14 cellular contexts compared by ENCODE assay signal in the genomic region with DNA sequence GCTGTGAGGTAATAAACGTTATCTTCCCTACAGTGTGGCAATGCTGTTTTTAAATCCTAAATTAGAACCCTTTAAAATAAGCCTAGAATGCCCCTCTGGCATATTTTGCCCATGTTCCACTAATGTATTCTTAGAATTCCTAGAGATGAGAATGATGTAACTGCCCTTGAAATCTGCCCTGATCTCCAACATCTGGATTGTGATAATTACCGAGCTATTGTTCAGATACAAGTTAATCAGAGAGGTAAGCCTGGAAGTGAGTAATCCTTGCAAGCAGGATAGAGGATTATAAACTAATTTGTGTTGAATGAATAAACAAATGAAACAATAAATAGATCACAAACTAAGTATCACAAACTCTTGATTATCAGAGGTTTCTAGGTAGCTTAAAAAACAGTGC.
"Had no signal": no experiment of that assay in that cellular context is flagged by ENCODE, and none has a peak within 500 bp of the region (broad histone marks: within the 10 kb centered on the region; RNA-seq: fewer than 3 reads in every experiment).

No MANE protein-coding gene starts in this region.

- H3K9me3 Mint-ChIP-seq: stimulated activated effector memory CD8-positive, alpha-beta T cell treated with anti-CD3 and anti-CD28 coated beads, Interleukin-12 subunit alpha, Interleukin-12 subunit beta, amount 100 ng/mL, for 72 hours had no signal

- ATAC-seq: activated CD4-positive, CD25-positive, alpha-beta regulatory T cell treated with anti-CD3 and anti-CD28 coated beads, Interleukin-2, amount 50 U/mL, for 24 hours; activated naive CD4-positive, alpha-beta T cell treated with anti-CD3 and anti-CD28 coated beads, Interleukin-2, amount 50 U/mL, for 72 hours; activated T-cell treated with anti-CD3 and anti-CD28 coated beads, Interleukin-2, amount 50 U/mL, for 4 hours; left cardiac atrium; lower lobe of right lung; naive thymus-derived CD4-positive, alpha-beta T cell; stimulated activated effector memory CD8-positive, alpha-beta T cell treated with anti-CD3 and anti-CD28 coated beads, Interleukin-12 subunit alpha, Interleukin-12 subunit beta, amount 100 ng/mL, for 72 hours; T-helper 17 cell had no signal

- H3K4me1 ChIP-seq: lower lobe of right lung, right atrium auricular region, tibial nerve had no signal

- H3K4me3 ChIP-seq: lower lobe of right lung, right atrium auricular region, tibial nerve had no signal

- H3K4me3 Mint-ChIP-seq: activated T-cell treated with anti-CD3 and anti-CD28 coated beads, Interleukin-2, amount 50 U/mL, for 4 hours; naive thymus-derived CD4-positive, alpha-beta T cell; stimulated activated effector memory CD8-positive, alpha-beta T cell treated with anti-CD3 and anti-CD28 coated beads, Interleukin-12 subunit alpha, Interleukin-12 subunit beta, amount 100 ng/mL, for 72 hours; T-helper 17 cell had no signal

- DNase-seq: activated effector memory CD4-positive, alpha-beta T cell treated with anti-CD3 and anti-CD28 coated beads, Interleukin-2, amount 50 U/mL, for 16 hours; activated T-cell treated with anti-CD3 and anti-CD28 coated beads, Interleukin-2, amount 50 U/mL, for 4 hours; left cardiac atrium; lower lobe of right lung; naive thymus-derived CD4-positive, alpha-beta T cell; small intestine; T-helper 17 cell had no signal

- H3K27ac ChIP-seq: epithelial cell of prostate, lower lobe of right lung, right atrium auricular region, tibial nerve had no signal

- H3K27me3 Mint-ChIP-seq: naive thymus-derived CD4-positive, alpha-beta T cell; T-helper 17 cell had no signal

- H3K27ac Mint-ChIP-seq: activated naive CD4-positive, alpha-beta T cell treated with anti-CD3 and anti-CD28 coated beads, Interleukin-2, amount 50 U/mL, for 72 hours; naive thymus-derived CD4-positive, alpha-beta T cell; stimulated activated effector memory CD8-positive, alpha-beta T cell treated with anti-CD3 and anti-CD28 coated beads, Interleukin-12 subunit alpha, Interleukin-12 subunit beta, amount 100 ng/mL, for 72 hours; T-helper 17 cell had no signal

- H3K36me3 ChIP-seq: right atrium auricular region had no signal

- H3K27me3 ChIP-seq: right atrium auricular region, tibial nerve had no signal

- FAIRE-seq: small intestine, TTC549 had no signal

- H3K4me1 Mint-ChIP-seq: stimulated activated effector memory CD8-positive, alpha-beta T cell treated with anti-CD3 and anti-CD28 coated beads, Interleukin-12 subunit alpha, Interleukin-12 subunit beta, amount 100 ng/mL, for 72 hours; T-helper 17 cell had no signal
